ENCODE assay signal across 1 cellular context in genomic region chr2:162175720-162176119, GRCh38.
TF ChIP-seq lines count a peak whose summit lies in the region.

No MANE protein-coding gene starts in this region.

TF ChIP-seq in GM23338, 12 proteins besides CTCF, POLR2A, EP300 and RAD21 (continued from another document):
- TF ChIP-seq REST (IDR thresholded peaks at IDR 0.05; ENCODE audit: unreplicated experiment) (no peak), EZH2phosphoT487 (IDR thresholded peaks at IDR 0.05; ENCODE audit: unreplicated experiment) (no peak), CREB1 (CRISPR knock-in tag; IDR thresholded peaks at IDR 0.05; ENCODE audit: low read depth) (no peak), POLR2AphosphoS5 (IDR thresholded peaks at IDR 0.05; ENCODE audit: low read depth) (no peak), JUNB (IDR thresholded peaks at IDR 0.05; ENCODE audit: unreplicated experiment) (no peak), ZNF331 (CRISPR knock-in tag; IDR thresholded peaks at IDR 0.05; ENCODE audit: low read depth) (no peak), ZNF114 (CRISPR knock-in tag; IDR thresholded peaks at IDR 0.05) (no peak), ETS1 (IDR thresholded peaks at IDR 0.05) (no peak), ZNF462 (CRISPR knock-in tag; IDR thresholded peaks at IDR 0.05) (no peak)
